16 cellular contexts compared by ENCODE assay signal in genomic region chr4:168887809-168888208, GRCh38.
"Had no signal": no experiment of that assay in that cellular context is flagged by ENCODE, and none has a peak within 500 bp of the region (broad histone marks: within the 10 kb centered on the region; RNA-seq: fewer than 3 reads in every experiment).

No MANE protein-coding gene starts in this region.

- H3K27me3 ChIP-seq: breast epithelium, upper lobe of left lung had no signal

- H3K27ac Mint-ChIP-seq: activated naive CD8-positive, alpha-beta T cell treated with anti-CD3 and anti-CD28 coated beads, Interleukin-2, amount 10 ng/mL, durations not matched to agents 7 days and 5 days; activated T-helper 1 cell treated with anti-CD3 and anti-CD28 coated beads, Interleukin-12 subunit alpha, Interleukin-12 subunit beta, Interleukin-2, Interleukin-4 antibody, amounts not matched to agents 30 ng/mL and 10 ng/mL and 1 ng/mL, durations not matched to agents 14 hours and 24 hours and 36 hours; naive B cell; stimulated activated naive CD8-positive, alpha-beta T cell treated with anti-CD3 and anti-CD28 coated beads, Interleukin-15, Interleukin-2, amounts not matched to agents 100 ng/mL and 50 ng/mL, for 24 hours had no signal

- H3K9me3 Mint-ChIP-seq: activated T-helper 1 cell treated with anti-CD3 and anti-CD28 coated beads, Interleukin-12 subunit alpha, Interleukin-12 subunit beta, Interleukin-2, Interleukin-4 antibody, amounts not matched to agents 30 ng/mL and 10 ng/mL and 1 ng/mL, durations not matched to agents 14 hours and 24 hours and 36 hours; naive B cell; stimulated activated naive CD8-positive, alpha-beta T cell treated with anti-CD3 and anti-CD28 coated beads, Interleukin-15, Interleukin-2, amounts not matched to agents 100 ng/mL and 50 ng/mL, for 24 hours had no signal

- DNase-seq: activated CD4-positive, CD25-positive, alpha-beta regulatory T cell treated with anti-CD3 and anti-CD28 coated beads, Interleukin-2, amount 50 U/mL, for 72 hours; activated naive CD4-positive, alpha-beta T cell; activated naive CD8-positive, alpha-beta T cell treated with anti-CD3 and anti-CD28 coated beads, Interleukin-2, amount 10 ng/mL, durations not matched to agents 7 days and 5 days; anterior cingulate cortex; erythroblast; hypothalamus; kidney; left ventricle myocardium superior; midbrain; naive B cell; right cardiac atrium; T-helper 9 cell; upper lobe of left lung had no signal

- FAIRE-seq: kidney had no signal

- H3K27me3 Mint-ChIP-seq: naive B cell; stimulated activated naive CD8-positive, alpha-beta T cell treated with anti-CD3 and anti-CD28 coated beads, Interleukin-15, Interleukin-2, amounts not matched to agents 100 ng/mL and 50 ng/mL, for 24 hours had no signal

- H3K4me3 Mint-ChIP-seq: activated naive CD8-positive, alpha-beta T cell treated with anti-CD3 and anti-CD28 coated beads, Interleukin-2, amount 10 ng/mL, durations not matched to agents 7 days and 5 days; activated T-helper 1 cell treated with anti-CD3 and anti-CD28 coated beads, Interleukin-12 subunit alpha, Interleukin-12 subunit beta, Interleukin-2, Interleukin-4 antibody, amounts not matched to agents 30 ng/mL and 10 ng/mL and 1 ng/mL, durations not matched to agents 14 hours and 24 hours and 36 hours; naive B cell; stimulated activated naive CD8-positive, alpha-beta T cell treated with anti-CD3 and anti-CD28 coated beads, Interleukin-15, Interleukin-2, amounts not matched to agents 100 ng/mL and 50 ng/mL, for 24 hours had no signal

- H3K4me3 ChIP-seq: breast epithelium, upper lobe of left lung had no signal

- H3K9me3 ChIP-seq: breast epithelium, upper lobe of left lung had no signal

- H3K4me1 Mint-ChIP-seq: naive B cell had no signal

- H3K36me3 ChIP-seq: breast epithelium had no signal
